Comparison of ENCODE assay signal across 8 cellular contexts in genomic region chr3:12556243-12556722, GRCh38. TPM values are rescaled to one million over a fixed set of nuclear protein-coding genes. Genes with fewer than 3 reads are reported as not detected.
DNase-seq lines count a peak whose midpoint lies in the region; TF ChIP-seq lines count a peak whose summit lies in the region.

No MANE protein-coding gene starts in this region.

- H3K27ac ChIP-seq in BLaER1 (peak overlapping the region; percentile 93), KMS-11 (peak overlapping the region; percentile 33; the same call in 1 of the 2 replicates), caudate nucleus (ENCODE audit: low read depth, low read length) (peak overlapping the region; percentile 67)

- H4K20me1 ChIP-seq in BLaER1 (peaks cover 42% of the 10 kb centered on the region), KMS-11 (ENCODE audit: insufficient read depth) (peaks cover 9% of the 10 kb centered on the region; the same call in 1 of the 2 replicates)

- H3K79me2 ChIP-seq in KMS-11 (ENCODE audit: insufficient read depth, low read depth) = peaks cover 42% of the 10 kb centered on the region

- H3K27me3 Mint-ChIP-seq in mesothelial cell of epicardium (ENCODE audit: low read depth) = peaks cover 16% of the 10 kb centered on the region

- no peak for TF ChIP-seq CTCF in KMS-11 (conservative IDR thresholded peaks at IDR 0.05; ENCODE audit: low read depth, low read length)
- no peak for TF ChIP-seq CTCF in mesothelial cell of epicardium (IDR thresholded peaks at IDR 0.05; ENCODE audit: unreplicated experiment)

- peak overlapping the region; percentile 97 for H2AFZ ChIP-seq in KMS-11 (ENCODE audit: low read depth)

- peak overlapping the region; percentile 82 for H3K4me3 Mint-ChIP-seq in mesothelial cell of epicardium

- peak overlapping the region; percentile 95 for H3K4me2 ChIP-seq in BLaER1
- H3K4me2 ChIP-seq in KMS-11 = peak overlapping the region; percentile 61

- H3K36me3 ChIP-seq in BLaER1 = no peaks in the 10 kb centered on the region
- H3K36me3 ChIP-seq in KMS-11 (ENCODE audit: insufficient read depth) = no peaks in the 10 kb centered on the region

- DNase-seq in caudate nucleus (lab: John Stamatoyannopoulos, UW) (no peak), mesothelial cell of epicardium (ENCODE audit: low spot score in 2 of 2, unreplicated experiment in 2 of 2) (no peak), NCI-H1105 (lab: John Stamatoyannopoulos, UW) (no peak), hippocampal formation (lab: John Stamatoyannopoulos, UW) (no peak), AG08396 (ENCODE audit: low spot score) (no peak), NCI-H187 (lab: John Stamatoyannopoulos, UW) (no peak)

- peak overlapping the region; percentile 98 for H3K27ac Mint-ChIP-seq in mesothelial cell of epicardium

- H3K4me3 ChIP-seq in BLaER1 = peak overlapping the region; percentile 93
- H3K4me3 ChIP-seq in KMS-11 (IDR thresholded peaks at IDR 0.05; ENCODE audit: insufficient read depth, low read depth, low read length) = no peak overlapping the region

- H3K4me1 ChIP-seq in BLaER1 (peaks cover 49% of the 10 kb centered on the region), KMS-11 (ENCODE audit: low read depth, poor library complexity, severe bottlenecking) (peaks cover 32% of the 10 kb centered on the region)

- H3K27me3 ChIP-seq in BLaER1 (peaks cover 10% of the 10 kb centered on the region; the same call in 1 of the 2 replicates), KMS-11 (ENCODE audit: insufficient read depth, low read depth) (no peaks in the 10 kb centered on the region)

- peaks cover 39% of the 10 kb centered on the region for H3K4me1 Mint-ChIP-seq in mesothelial cell of epicardium

- H3K9ac ChIP-seq in BLaER1 (peak overlapping the region; percentile 96), KMS-11 (peak overlapping the region; percentile 69; the same call in 1 of the 2 replicates)

- H3K9me3 ChIP-seq in BLaER1 = no peaks in the 10 kb centered on the region

- H3K9me3 Mint-ChIP-seq in mesothelial cell of epicardium = no peaks in the 10 kb centered on the region

- no peaks in the 10 kb centered on the region for H3K36me3 Mint-ChIP-seq in mesothelial cell of epicardium

RNA-seq across cellular contexts. Expression of gene MKRN2, which starts 0.6 kb away (rescaled TPM):
- total RNA-seq in mesothelial cell of epicardium = 34.2 to 36.4 TPM (median 34.7 TPM) in 3 replicates

RNA-seq across cellular contexts. Expression of gene MKRN2OS, which starts 11.0 kb away (rescaled TPM):
- total RNA-seq in mesothelial cell of epicardium = 0.25 to 0.29 TPM (median 0.29 TPM) in 3 replicates

Comparison
In these comparisons a context has a peak if more than half of its experiments do, and no peak if none do; other contexts are left out.
1. H3K27ac ChIP-seq: peak in every context shown above with its lines; median percentile 93 in BLaER1; 67 in caudate nucleus; 33 in KMS-11.